ENCODE assay signal across 8 cellular contexts in the genomic region with DNA sequence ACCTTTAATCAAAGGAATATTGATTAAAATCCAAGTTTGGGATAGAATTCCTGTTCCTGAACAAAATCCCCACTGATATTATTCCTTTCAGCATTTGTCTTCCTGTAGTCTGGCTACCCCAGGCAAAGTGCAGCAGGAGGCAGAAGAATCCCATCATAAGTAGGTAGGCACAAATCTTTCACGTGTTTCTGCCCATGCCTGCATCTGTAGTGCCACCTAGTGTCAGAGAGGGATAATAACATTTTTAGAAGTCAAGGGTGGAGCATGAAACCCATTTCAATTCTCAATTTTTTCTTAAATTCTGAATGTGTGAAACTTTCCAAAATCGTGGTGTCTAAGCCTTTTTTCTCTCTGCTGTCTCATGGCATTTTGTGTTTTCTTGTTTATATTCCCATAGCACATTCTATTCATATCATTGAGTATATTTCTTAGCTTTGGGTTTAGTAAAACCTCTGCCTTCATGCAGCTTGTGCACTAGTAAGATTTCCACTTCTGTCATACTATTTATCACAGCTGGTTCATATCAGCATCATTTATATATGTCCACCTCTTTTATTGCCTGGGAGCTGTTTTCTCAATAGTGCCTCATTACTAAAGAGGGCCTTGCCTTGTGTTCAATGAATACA. TPM values are rescaled to one million over a fixed set of nuclear protein-coding genes. Genes with fewer than 3 reads are reported as not detected.
DNase-seq lines count a peak whose midpoint lies in the region; ATAC-seq and TF ChIP-seq lines count a peak whose summit lies in the region.

No MANE protein-coding gene starts in this region.

- DNase-seq in DMS 273 (lab: John Stamatoyannopoulos, UW; ENCODE audit: unreplicated experiment) (peak; percentile 76), NCI-H446 (lab: John Stamatoyannopoulos, UW) (peak; percentile 42 to 80), fibroblast of mammary gland (ENCODE audit: low read depth) (peak; percentile 81), neuronal stem cell (ENCODE audit: low spot score) (peak; percentile 43)
- DNase-seq in activated CD4-positive, alpha-beta T cell treated with anti-CD3 and anti-CD28 coated beads, Interleukin-2, amount 50 U/mL, for 4 hours, result peak; percentile 6 to 8

- no peak overlapping the region for H3K14ac ChIP-seq in neuronal stem cell (ENCODE audit: low read length)

- H4K8ac ChIP-seq in neuronal stem cell (ENCODE audit: low read depth, low read length), result no peak overlapping the region

- no peaks in the 10 kb centered on the region for H3K9me3 ChIP-seq in neuronal stem cell (replicated peaks in 1 of 2; ENCODE audit: control insufficient read depth in 2 of 2, insufficient read depth in 1 of 2, low read depth in 1 of 2, low read length in 2 of 2)

- H3K27me3 ChIP-seq in neuronal stem cell (ENCODE audit: control insufficient read depth in 3 of 3, insufficient read depth in 3 of 3, low read depth in 1 of 3, low read length in 3 of 3), result no peaks in the 10 kb centered on the region

- no peak overlapping the region for H3K4ac ChIP-seq in neuronal stem cell (ENCODE audit: low read length)

- H2AK5ac ChIP-seq in neuronal stem cell (ENCODE audit: low read depth, low read length), result no peak overlapping the region

- no peak overlapping the region for H2BK120ac ChIP-seq in neuronal stem cell (ENCODE audit: low read depth, low read length)

- H2BK15ac ChIP-seq in neuronal stem cell (ENCODE audit: low read length), result no peak overlapping the region

- H3K4me2 ChIP-seq in neuronal stem cell (ENCODE audit: insufficient read depth, low read length, poor library complexity, severe bottlenecking), result no peak overlapping the region

- TF ChIP-seq CTCF in fibroblast of mammary gland (conservative IDR thresholded peaks at IDR 0.05; ENCODE audit: control insufficient read depth, insufficient read depth, low read depth, low read length), result peak; percentile 93

- H2BK12ac ChIP-seq in neuronal stem cell (ENCODE audit: low read length), result no peak overlapping the region

- H2BK5ac ChIP-seq in neuronal stem cell (ENCODE audit: low read length), result no peak overlapping the region

- H3K36me3 ChIP-seq in neuronal stem cell (replicated peaks in 1 of 2; ENCODE audit: control insufficient read depth in 2 of 2, insufficient read depth in 2 of 2, low read length in 2 of 2), result no peaks in the 10 kb centered on the region

- no peak overlapping the region for H3K4me3 ChIP-seq in fibroblast of mammary gland (ENCODE audit: control insufficient read depth, low read depth, low read length)
- no peak overlapping the region for H3K4me3 ChIP-seq in neuronal stem cell (ENCODE audit: low read length in 2 of 2)

- H2AFZ ChIP-seq in neuronal stem cell (ENCODE audit: low read length), result no peak overlapping the region

- H3K9ac ChIP-seq in neuronal stem cell (ENCODE audit: low read depth, low read length, poor library complexity), result no peak overlapping the region

- no peak overlapping the region for H3K23ac ChIP-seq in neuronal stem cell (ENCODE audit: low read depth, low read length, poor library complexity)

- no peak overlapping the region for H4K91ac ChIP-seq in neuronal stem cell (ENCODE audit: low read depth, low read length, poor library complexity)

- H3K4me1 ChIP-seq in neuronal stem cell (ENCODE audit: control insufficient read depth in 2 of 2, insufficient read depth in 1 of 2, low read depth in 1 of 2, low read length in 2 of 2), result no peaks in the 10 kb centered on the region

- ATAC-seq in GM19324 (IDR thresholded peaks at IDR 0.05; ENCODE audit: low FRiP score, unreplicated experiment) (peak; percentile 56), HG03442 (IDR thresholded peaks at IDR 0.05; ENCODE audit: unreplicated experiment) (peak; percentile 85), GM21381 (IDR thresholded peaks at IDR 0.05; ENCODE audit: unreplicated experiment) (no peak)

- no peak overlapping the region for H3K18ac ChIP-seq in neuronal stem cell (ENCODE audit: low read length)

- H3K79me1 ChIP-seq in neuronal stem cell (ENCODE audit: low read depth, low read length), result no peaks in the 10 kb centered on the region

- WGBS in neuronal stem cell (ENCODE audit: extremely low coverage in 2 of 2, insufficient read length in 2 of 2, insufficient replicate concordance in 1 of 2), 2 donors, result no CpG with 5 or more reads among the region's 2 CpGs

- no peak overlapping the region for H3K27ac ChIP-seq in neuronal stem cell (replicated peaks; ENCODE audit: low read length)

RNA-seq across cellular contexts. Expression of gene RERG, which starts 47.8 kb away (rescaled TPM):
- polyA plus RNA-seq in neuronal stem cell (2013, experiment 1 of 2), result 0.03 TPM
- 0.10 TPM for polyA plus RNA-seq in neuronal stem cell (2013, experiment 2 of 2)

RNA-seq across cellular contexts. Expression of gene PTPRO, which starts 53.3 kb away (rescaled TPM):
- 3.8 TPM for polyA plus RNA-seq in neuronal stem cell (2013, experiment 1 of 2)
- polyA plus RNA-seq in neuronal stem cell (2013, experiment 2 of 2), result 3.5 TPM

Comparison
In these comparisons a context has a peak if more than half of its experiments do, and no peak if none do; other contexts are left out.
1. DNase-seq: peak in every context shown above with its lines; median percentile 81 in fibroblast of mammary gland; 76 in DMS 273; 61 in NCI-H446; 43 in neuronal stem cell; 7 in activated CD4-positive, alpha-beta T cell treated with anti-CD3 and anti-CD28 coated beads, Interleukin-2, amount 50 U/mL, for 4 hours.